ENCODE assay signal across 8 cellular contexts in genomic region chr3:25664810-25665645, GRCh38. TPM values are rescaled to one million over a fixed set of nuclear protein-coding genes. Genes with fewer than 3 reads are reported as not detected.
DNase-seq lines count a peak whose midpoint lies in the region; ATAC-seq and TF ChIP-seq lines count a peak whose summit lies in the region.

Gene TOP2B, minus strand, starts transcription at chr3:25664907. Its CDS starts 610 bp downstream, at chr3:25664297.

- intact Hi-C loops in Panc1 (cut with micrococcal nuclease; ENCODE audit: unreplicated experiment), result no loop called here

- H3K4me3 Mint-ChIP-seq in activated T-cell treated with anti-CD3 and anti-CD28 coated beads, Interleukin-2, amount 50 U/mL, for 4 hours, result peak within 1 kb of the TSS; percentile 93

- peak; percentile 94 for ATAC-seq in GM21717 (IDR thresholded peaks at IDR 0.05; ENCODE audit: unreplicated experiment)
- ATAC-seq in Panc1, result peak; percentile 99
- peak; percentile 91 to 93 for ATAC-seq in activated T-cell treated with anti-CD3 and anti-CD28 coated beads, Interleukin-2, amount 50 U/mL, for 4 hours

- H3K27ac ChIP-seq in Panc1 (ENCODE audit: low read length), result peak within 1 kb of the TSS; percentile 70
- H3K27ac ChIP-seq in mucosa of rectum (ENCODE audit: low read depth in 2 of 2, low read length in 2 of 2), result peak within 1 kb of the TSS; percentile 97

- peak within 1 kb of the TSS; percentile 80 to 94 for H3K9ac ChIP-seq in mucosa of rectum (ENCODE audit: low read depth in 1 of 2, low read length in 2 of 2)

- H3K36me3 ChIP-seq in Panc1 (ENCODE audit: control insufficient read depth, insufficient read depth, low read length), result no peaks in the 10 kb centered on the region
- H3K36me3 ChIP-seq in mucosa of rectum (ENCODE audit: control insufficient read depth in 2 of 2, insufficient read depth in 2 of 2, low read length in 2 of 2), result no peaks in the 10 kb centered on the region

- no TSS peak for BruUV-seq in Panc1 (replicated peaks; lab: Mats Ljungman, UMichigan)

- H3K9me3 ChIP-seq in Panc1 (ENCODE audit: control insufficient read depth, insufficient read depth, low read depth, low read length), result no peaks in the 10 kb centered on the region
- H3K9me3 ChIP-seq in mucosa of rectum (ENCODE audit: control insufficient read depth in 2 of 2, low read length in 2 of 2), result no peaks in the 10 kb centered on the region

- CTCF ChIA-PET in Panc1 (lab: Charles Lee), result no interaction called here

- in situ Hi-C loops in KBM-7 (cut with MboI; ENCODE audit: low pct_unique_long_range_greater_than_20kb, low sequenced_read_pairs) (no loop called here), Panc1 (cut with HindIII; ENCODE audit: low pct_unique_long_range_greater_than_20kb, low sequenced_read_pairs) (no loop called here)

- H3K9me3 Mint-ChIP-seq in activated T-cell treated with anti-CD3 and anti-CD28 coated beads, Interleukin-2, amount 50 U/mL, for 4 hours, result no peaks in the 10 kb centered on the region

- POLR2A ChIA-PET in Panc1 (lab: Charles Lee), result no interaction called here

- peaks cover 44% of the 10 kb centered on the region for H3K4me1 Mint-ChIP-seq in activated T-cell treated with anti-CD3 and anti-CD28 coated beads, Interleukin-2, amount 50 U/mL, for 4 hours (ENCODE audit: low read depth)

- DNase-seq in DMS153 treated with DMSO at 0.1 percent for 48 hours (lab: John Stamatoyannopoulos, UW; ENCODE audit: unreplicated experiment) (peak; percentile 63), KBM-7 (peak; percentile 99), Panc1 (ENCODE audit: low read depth, low spot score) (peak; percentile 74), erythroblast (lab: John Stamatoyannopoulos, UW) (peak; percentile 98)
- peak; percentile 90 for DNase-seq in activated T-cell treated with anti-CD3 and anti-CD28 coated beads, Interleukin-2, amount 50 U/mL, for 4 hours
- DNase-seq in stimulated activated CD8-positive, alpha-beta memory T cell treated with anti-CD3 and anti-CD28 coated beads, Interleukin-4, amount 100 ng/mL, for 48 hours, result peak; percentile 95

- H3K27me3 Mint-ChIP-seq in activated T-cell treated with anti-CD3 and anti-CD28 coated beads, Interleukin-2, amount 50 U/mL, for 4 hours (ENCODE audit: low read depth), result no peaks in the 10 kb centered on the region

- H3K27me3 ChIP-seq in Panc1 (ENCODE audit: control insufficient read depth, insufficient read depth, low read length) (no peaks in the 10 kb centered on the region), mucosa of rectum (ENCODE audit: control insufficient read depth in 2 of 2, insufficient read depth in 2 of 2, low read length in 2 of 2) (no peaks in the 10 kb centered on the region)

- H3K4me3 ChIP-seq in Panc1 (ENCODE audit: low read depth in 2 of 2, low read length in 2 of 2) (peak within 1 kb of the TSS; percentile 56 to 81), mucosa of rectum (ENCODE audit: low read length in 2 of 2) (peak within 1 kb of the TSS; percentile 76 to 96)

- peak; percentile 90 for TF ChIP-seq POLR2A in erythroblast (IDR thresholded peaks at IDR 0.05; ENCODE audit: low read length)

- no peak for TF ChIP-seq CTCF in Panc1 (IDR thresholded peaks at IDR 0.05)

- peaks cover 17% of the 10 kb centered on the region for H3K4me1 ChIP-seq in Panc1 (ENCODE audit: control insufficient read depth, insufficient read depth, low read length)
- H3K4me1 ChIP-seq in mucosa of rectum (ENCODE audit: control insufficient read depth in 2 of 2, insufficient read depth in 2 of 2, low read length in 2 of 2), result peaks cover 10 to 21% of the 10 kb centered on the region in 2 donors

- no peaks in the 10 kb centered on the region for H3K36me3 Mint-ChIP-seq in activated T-cell treated with anti-CD3 and anti-CD28 coated beads, Interleukin-2, amount 50 U/mL, for 4 hours (ENCODE audit: insufficient read depth)

RNA-seq across cellular contexts. Expression of gene TOP2B, which starts in this region (rescaled TPM):
- 63.1 TPM for total RNA-seq in Panc1 (2021; ENCODE audit: unreplicated experiment)
- polyA plus RNA-seq in Panc1 (2012; ENCODE audit: insufficient read length), result 26.1 TPM
- total RNA-seq in activated T-cell treated with anti-CD3 and anti-CD28 coated beads, Interleukin-2, amount 50 U/mL, for 4 hours, result 10 to 100 TPM; 71.2 to 73.2 (median 71.7) TPM

Comparison
In these comparisons a context has a peak if more than half of its experiments do, and no peak if none do; other contexts are left out.
1. Peak in every context shown above with its lines: DNase-seq, ATAC-seq, H3K4me3 ChIP-seq and H3K27ac ChIP-seq.